In the genomic region with DNA sequence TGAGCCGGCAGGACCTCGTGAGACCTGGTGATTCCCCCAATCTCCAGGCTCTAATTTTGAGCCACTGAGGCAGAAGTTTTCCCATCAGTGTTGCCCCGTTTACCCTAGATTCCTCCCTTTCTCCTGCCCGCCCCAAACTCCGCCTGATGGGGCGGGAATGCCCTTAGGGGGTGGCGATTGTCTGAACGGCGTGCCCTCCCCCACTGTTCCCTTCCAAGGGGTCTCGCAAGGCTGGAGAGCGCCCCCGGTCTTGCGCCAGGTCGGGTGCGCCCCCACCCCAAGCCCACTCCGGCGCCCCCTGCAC, we compare ENCODE assay signal across 8 cellular contexts. TPM values are rescaled to one million over a fixed set of nuclear protein-coding genes. Genes with fewer than 3 reads are reported as not detected.
A peak's percentile ranks its signal among the peaks of the same experiment; 100 is the strongest.
DNase-seq lines count a peak whose midpoint lies in the region; ATAC-seq and TF ChIP-seq lines count a peak whose summit lies in the region.

No MANE protein-coding gene starts in this region.

- H3K4me3 Mint-ChIP-seq in CD14-positive monocyte, result peak overlapping the region; percentile 96 to 97
- H3K4me3 Mint-ChIP-seq in IgD-negative memory B cell, result peak overlapping the region; percentile 93 to 99 (median 98)
- H3K4me3 Mint-ChIP-seq in stimulated activated naive CD8-positive, alpha-beta T cell treated with anti-CD3 and anti-CD28 coated beads, Interleukin-15, amount 100 ng/mL, for 72 hours, result peak overlapping the region; percentile 82 to 85

- in situ Hi-C loops in astrocyte of the cerebellum (cut with HindIII; ENCODE audit: low sequenced_read_pairs), result no loop called here

- peaks cover 18% of the 10 kb centered on the region for H3K4me1 Mint-ChIP-seq in CD14-positive monocyte
- H3K4me1 Mint-ChIP-seq in IgD-negative memory B cell, result peaks cover 4 to 11% (median 9%) of the 10 kb centered on the region in 3 donors
- H3K4me1 Mint-ChIP-seq in stimulated activated naive CD8-positive, alpha-beta T cell treated with anti-CD3 and anti-CD28 coated beads, Interleukin-15, amount 100 ng/mL, for 72 hours, result peaks cover 23% of the 10 kb centered on the region

- peaks cover 9 to 10% of the 10 kb centered on the region in 2 donors for H3K36me3 Mint-ChIP-seq in CD14-positive monocyte
- peaks cover 1% of the 10 kb centered on the region for H3K36me3 Mint-ChIP-seq in IgD-negative memory B cell

- DNase-seq in CD14-positive monocyte (ENCODE audit: low spot score) (no peak), astrocyte of the cerebellum (ENCODE audit: low read depth) (no peak), iris pigment epithelial cell (ENCODE audit: low read depth) (peak; percentile 19)
- DNase-seq in stimulated activated naive CD8-positive, alpha-beta T cell treated with anti-CD3 and anti-CD28 coated beads, Interleukin-15, amount 100 ng/mL, for 72 hours, result no peak

- peak overlapping the region; percentile 93 for H3K4me3 ChIP-seq in astrocyte of the cerebellum (ENCODE audit: low read depth, low read length)

- no peak for TF ChIP-seq CTCF in CD14-positive monocyte (IDR thresholded peaks at IDR 0.05)
- TF ChIP-seq CTCF in astrocyte of the cerebellum (IDR thresholded peaks at IDR 0.05; ENCODE audit: low read depth, low read length, missing control alignments), result no peak

- H3K27ac Mint-ChIP-seq in CD14-positive monocyte, result peak overlapping the region in 3 of 7 donors; percentile 43 to 72 (median 62)
- H3K27ac Mint-ChIP-seq in IgD-negative memory B cell, result peak overlapping the region; percentile 58 to 91 (median 69)
- H3K27ac Mint-ChIP-seq in stimulated activated naive CD8-positive, alpha-beta T cell treated with anti-CD3 and anti-CD28 coated beads, Interleukin-15, amount 100 ng/mL, for 72 hours, result peak overlapping the region; percentile 94 to 96

- H3K9me3 Mint-ChIP-seq in CD14-positive monocyte (no peaks in the 10 kb centered on the region), IgD-negative memory B cell (peaks cover 0 to 2% (median 0%) of the 10 kb centered on the region in 3 donors)
- no peaks in the 10 kb centered on the region for H3K9me3 Mint-ChIP-seq in stimulated activated naive CD8-positive, alpha-beta T cell treated with anti-CD3 and anti-CD28 coated beads, Interleukin-15, amount 100 ng/mL, for 72 hours

- intact Hi-C loops in CD14-positive monocyte (cut with micrococcal nuclease), result no loop called here

- ATAC-seq in GM21360 (IDR thresholded peaks at IDR 0.05; ENCODE audit: unreplicated experiment), result peak; percentile 10
- peak; percentile 1 for ATAC-seq in stimulated activated naive CD8-positive, alpha-beta T cell treated with anti-CD3 and anti-CD28 coated beads, Interleukin-15, amount 100 ng/mL, for 72 hours
- no peak for ATAC-seq in HG03108 (IDR thresholded peaks at IDR 0.05; ENCODE audit: unreplicated experiment)
- ATAC-seq in HG03521 (IDR thresholded peaks at IDR 0.05; ENCODE audit: unreplicated experiment), result no peak

- H3K27me3 Mint-ChIP-seq in CD14-positive monocyte (ENCODE audit: low read depth in 3 of 3), result no peaks in the 10 kb centered on the region
- no peaks in the 10 kb centered on the region for H3K27me3 Mint-ChIP-seq in IgD-negative memory B cell
- no peaks in the 10 kb centered on the region for H3K27me3 Mint-ChIP-seq in stimulated activated naive CD8-positive, alpha-beta T cell treated with anti-CD3 and anti-CD28 coated beads, Interleukin-15, amount 100 ng/mL, for 72 hours

RNA-seq across cellular contexts. Expression of a gene that starts 0.5 kb away (rescaled TPM):
- polyA plus RNA-seq in CD14-positive monocyte, result 1 to 10 TPM; 2.9 to 4.9 TPM
- 12.8 TPM for polyA plus RNA-seq in IgD-negative memory B cell

Comparison
In these comparisons a context has a peak if more than half of its experiments do, and no peak if none do; other contexts are left out.
1. ATAC-seq: peak in GM21360 (single experiment) and stimulated activated naive CD8-positive, alpha-beta T cell treated with anti-CD3 and anti-CD28 coated beads, Interleukin-15, amount 100 ng/mL, for 72 hours (single experiment); none in HG03108 (single experiment) and HG03521 (single experiment).
2. Peak in every context shown above with its lines, with median percentiles within 50 percentile points of each other: H3K4me3 Mint-ChIP-seq.